Comparison of ENCODE assay signal across 27 cellular contexts in genomic region chr14:101460521-101460920, GRCh38.
DNase-seq lines count a peak whose midpoint lies in the region; ATAC-seq and TF ChIP-seq lines count a peak whose summit lies in the region.
"Had no signal": no experiment of that assay in that cellular context is flagged by ENCODE, and none has a peak within 500 bp of the region (broad histone marks: within the 10 kb centered on the region; RNA-seq: fewer than 3 reads in every experiment).

No MANE protein-coding gene starts in this region.

- ATAC-seq in WTC11 (no peak), right cardiac atrium (no peak), GM21390 (IDR thresholded peaks at IDR 0.05; ENCODE audit: unreplicated experiment) (no peak)
- ATAC-seq: CD8-positive, alpha-beta T cell; GM12878; GM23338 had no signal

- H3K4me1 ChIP-seq in mesendoderm (ENCODE audit: control insufficient read depth, low read depth, low read length) = peaks cover 6% of the 10 kb centered on the region
- no peaks in the 10 kb centered on the region for H3K4me1 ChIP-seq in right cardiac atrium (ENCODE audit: control insufficient read depth, insufficient read depth, low read length)

- no peak overlapping the region for H2BK120ac ChIP-seq in mesendoderm (ENCODE audit: low read depth, low read length)

- H3K4me1 Mint-ChIP-seq in WTC11 (peaks cover 18% of the 10 kb centered on the region), progenitor cell of endocrine pancreas (ENCODE audit: low read depth) (peaks cover 14% of the 10 kb centered on the region)

- H3K9ac ChIP-seq in mesendoderm (ENCODE audit: low read length) = no peak overlapping the region
- H3K9ac ChIP-seq: KMS-11 had no signal

- CTCF ChIA-PET in WTC11 (lab: Charles Lee) = no interaction called here

- H4K8ac ChIP-seq in mesendoderm (ENCODE audit: low read depth, low read length) = no peak overlapping the region

- H2BK5ac ChIP-seq in mesendoderm (ENCODE audit: low read length) = no peak overlapping the region

- H3K4me3 Mint-ChIP-seq in WTC11 = peak overlapping the region; percentile 16; the same call in 1 of the 2 replicates
- H3K4me3 Mint-ChIP-seq in progenitor cell of endocrine pancreas (ENCODE audit: low read depth) = peak overlapping the region; percentile 25
- H3K4me3 Mint-ChIP-seq: B cell; CD8-positive, alpha-beta T cell; GM23338; H9; HFFc6; IgD-negative memory B cell had no signal

- H3K56ac ChIP-seq in mesendoderm (ENCODE audit: low read length) = no peak overlapping the region

- POLR2A ChIA-PET in WTC11 (lab: Charles Lee) = no interaction called here

- H3K27me3 Mint-ChIP-seq in WTC11 (ENCODE audit: low read depth) (peaks cover 52% of the 10 kb centered on the region), progenitor cell of endocrine pancreas (peaks cover 42% of the 10 kb centered on the region)

- no peak overlapping the region for H2BK15ac ChIP-seq in mesendoderm (replicated peaks; ENCODE audit: low read depth)

- H3K27ac Mint-ChIP-seq in WTC11 (no peak overlapping the region), progenitor cell of endocrine pancreas (no peak overlapping the region)
- H3K27ac Mint-ChIP-seq: B cell; CD8-positive, alpha-beta T cell; GM23338; H9; HFFc6; IgD-negative memory B cell had no signal

- TF ChIP-seq CTCF in WTC11 (IDR thresholded peaks at IDR 0.05) (no peak), progenitor cell of endocrine pancreas (IDR thresholded peaks at IDR 0.05; ENCODE audit: unreplicated experiment) (no peak)

- no peak overlapping the region for H3K4me2 ChIP-seq in mesendoderm (ENCODE audit: low read length)
- H3K4me2 ChIP-seq: GM23338, KMS-11 had no signal

- H3K36me3 ChIP-seq in mesendoderm (ENCODE audit: control insufficient read depth, insufficient read depth, low read length) = no peaks in the 10 kb centered on the region

- peak; percentile 30 for DNase-seq in NCI-H2227 (lab: John Stamatoyannopoulos, UW; ENCODE audit: unreplicated experiment)
- DNase-seq in WTC11 (ENCODE audit: low spot score) = no peak
- no peak for DNase-seq in mesendoderm
- DNase-seq in progenitor cell of endocrine pancreas (ENCODE audit: low spot score, unreplicated experiment) = no peak
- DNase-seq in NCI-H2171 treated with DMSO at 0.1 percent for 48 hours (lab: John Stamatoyannopoulos, UW) = no peak
- no peak for DNase-seq in right cardiac atrium
- no peak for DNase-seq in NCI-H446 treated with DMSO at 0.1 percent for 48 hours (lab: John Stamatoyannopoulos, UW)
- DNase-seq: DMS 273 treated with DMSO at 0.1 percent for 48 hours, DMS79, EL, GDM1, H9, HFFc6, NCI-H1048, NCI-H1417, NCI-H1694, NCI-H2029 treated with DMSO at 0.1 percent for 48 hours, NCI-H524 treated with DMSO at 0.1 percent for 48 hours, NCI-H774 had no signal

- H4K5ac ChIP-seq in mesendoderm (ENCODE audit: low read length) = no peak overlapping the region

- no peak overlapping the region for H2AK5ac ChIP-seq in mesendoderm (ENCODE audit: low read length)

- peak overlapping the region; percentile 45 for H3K23ac ChIP-seq in mesendoderm (ENCODE audit: low read length)

- H3K79me2 ChIP-seq in mesendoderm (ENCODE audit: control insufficient read depth, insufficient read depth, low read length) = no peaks in the 10 kb centered on the region

- H3K9me3 Mint-ChIP-seq in WTC11 = no peaks in the 10 kb centered on the region
- H3K9me3 Mint-ChIP-seq in progenitor cell of endocrine pancreas (ENCODE audit: low read depth) = no peaks in the 10 kb centered on the region
- H3K9me3 Mint-ChIP-seq: CD8-positive, alpha-beta T cell; GM23338; H9; IgD-negative memory B cell had no signal

- no peak overlapping the region for H3K27ac ChIP-seq in mesendoderm (ENCODE audit: low read depth, low read length)
- H3K27ac ChIP-seq in right cardiac atrium (ENCODE audit: low read length) = no peak overlapping the region
- H3K27ac ChIP-seq: C4-2B, KMS-11 had no signal

- intact Hi-C loops in right cardiac atrium (cut with DNase I) = no loop called here

- no peaks in the 10 kb centered on the region for H3K9me3 ChIP-seq in right cardiac atrium (ENCODE audit: control insufficient read depth, low read length)

- WGBS in mesendoderm (ENCODE audit: extremely low coverage, insufficient coverage, low lambda C conversion rate) = no CpG with 5 or more reads among the region's 6 CpGs
- WGBS in right cardiac atrium = 91% methylated on average over 6 of the region's 6 CpGs

- H3K27me3 ChIP-seq in mesendoderm (ENCODE audit: insufficient read depth, low read length, poor library complexity) = peaks cover 2% of the 10 kb centered on the region
- H3K27me3 ChIP-seq in right cardiac atrium (ENCODE audit: control insufficient read depth, insufficient read depth) = no peaks in the 10 kb centered on the region

- H3K18ac ChIP-seq in mesendoderm (ENCODE audit: low read length) = no peak overlapping the region

- no peak overlapping the region for H3K4me3 ChIP-seq in mesendoderm (ENCODE audit: low read length)
- H3K4me3 ChIP-seq in right cardiac atrium (ENCODE audit: low read length) = no peak overlapping the region
- H3K4me3 ChIP-seq: GM12878, GM23338 had no signal

- H3K36me3 Mint-ChIP-seq in WTC11 (no peaks in the 10 kb centered on the region), progenitor cell of endocrine pancreas (ENCODE audit: insufficient read depth) (no peaks in the 10 kb centered on the region)
- H3K36me3 Mint-ChIP-seq: CD8-positive, alpha-beta T cell; IgD-negative memory B cell had no signal

- H3K4ac ChIP-seq in mesendoderm (ENCODE audit: low read depth, low read length) = no peak overlapping the region

- no peaks in the 10 kb centered on the region for H3K79me1 ChIP-seq in mesendoderm (ENCODE audit: low read length)

TF ChIP-seq in WTC11, 78 proteins besides CTCF, POLR2A, EP300 and RAD21:
- TF ChIP-seq NR1H2 (CRISPR knock-in tag; IDR thresholded peaks at IDR 0.05) (no peak), IRF1 (CRISPR knock-in tag; IDR thresholded peaks at IDR 0.05) (no peak), TEAD4 (CRISPR knock-in tag; IDR thresholded peaks at IDR 0.05) (no peak), TCF7 (CRISPR knock-in tag; IDR thresholded peaks at IDR 0.05; ENCODE audit: low read depth) (no peak)
- TF ChIP-seq, protein P1, sequence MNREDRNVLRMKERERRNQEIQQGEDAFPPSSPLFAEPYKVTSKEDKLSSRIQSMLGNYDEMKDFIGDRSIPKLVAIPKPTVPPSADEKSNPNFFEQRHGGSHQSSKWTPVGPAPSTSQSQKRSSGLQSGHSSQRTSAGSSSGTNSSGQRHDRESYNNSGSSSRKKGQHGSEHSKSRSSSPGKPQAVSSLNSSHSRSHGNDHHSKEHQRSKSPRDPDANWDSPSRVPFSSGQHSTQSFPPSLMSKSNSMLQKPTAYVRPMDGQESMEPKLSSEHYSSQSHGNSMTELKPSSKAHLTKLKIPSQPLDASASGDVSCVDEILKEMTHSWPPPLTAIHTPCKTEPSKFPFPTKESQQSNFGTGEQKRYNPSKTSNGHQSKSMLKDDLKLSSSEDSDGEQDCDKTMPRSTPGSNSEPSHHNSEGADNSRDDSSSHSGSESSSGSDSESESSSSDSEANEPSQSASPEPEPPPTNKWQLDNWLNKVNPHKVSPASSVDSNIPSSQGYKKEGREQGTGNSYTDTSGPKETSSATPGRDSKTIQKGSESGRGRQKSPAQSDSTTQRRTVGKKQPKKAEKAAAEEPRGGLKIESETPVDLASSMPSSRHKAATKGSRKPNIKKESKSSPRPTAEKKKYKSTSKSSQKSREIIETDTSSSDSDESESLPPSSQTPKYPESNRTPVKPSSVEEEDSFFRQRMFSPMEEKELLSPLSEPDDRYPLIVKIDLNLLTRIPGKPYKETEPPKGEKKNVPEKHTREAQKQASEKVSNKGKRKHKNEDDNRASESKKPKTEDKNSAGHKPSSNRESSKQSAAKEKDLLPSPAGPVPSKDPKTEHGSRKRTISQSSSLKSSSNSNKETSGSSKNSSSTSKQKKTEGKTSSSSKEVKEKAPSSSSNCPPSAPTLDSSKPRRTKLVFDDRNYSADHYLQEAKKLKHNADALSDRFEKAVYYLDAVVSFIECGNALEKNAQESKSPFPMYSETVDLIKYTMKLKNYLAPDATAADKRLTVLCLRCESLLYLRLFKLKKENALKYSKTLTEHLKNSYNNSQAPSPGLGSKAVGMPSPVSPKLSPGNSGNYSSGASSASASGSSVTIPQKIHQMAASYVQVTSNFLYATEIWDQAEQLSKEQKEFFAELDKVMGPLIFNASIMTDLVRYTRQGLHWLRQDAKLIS (CRISPR knock-in tag; IDR thresholded peaks at IDR 0.05; ENCODE audit: borderline replicate concordance) = no peak
- TF ChIP-seq, protein P2, sequence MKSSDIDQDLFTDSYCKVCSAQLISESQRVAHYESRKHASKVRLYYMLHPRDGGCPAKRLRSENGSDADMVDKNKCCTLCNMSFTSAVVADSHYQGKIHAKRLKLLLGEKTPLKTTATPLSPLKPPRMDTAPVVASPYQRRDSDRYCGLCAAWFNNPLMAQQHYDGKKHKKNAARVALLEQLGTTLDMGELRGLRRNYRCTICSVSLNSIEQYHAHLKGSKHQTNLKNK (CRISPR knock-in tag; IDR thresholded peaks at IDR 0.05) = no peak
